ENCODE assay signal across 2 cellular contexts in the genomic region with DNA sequence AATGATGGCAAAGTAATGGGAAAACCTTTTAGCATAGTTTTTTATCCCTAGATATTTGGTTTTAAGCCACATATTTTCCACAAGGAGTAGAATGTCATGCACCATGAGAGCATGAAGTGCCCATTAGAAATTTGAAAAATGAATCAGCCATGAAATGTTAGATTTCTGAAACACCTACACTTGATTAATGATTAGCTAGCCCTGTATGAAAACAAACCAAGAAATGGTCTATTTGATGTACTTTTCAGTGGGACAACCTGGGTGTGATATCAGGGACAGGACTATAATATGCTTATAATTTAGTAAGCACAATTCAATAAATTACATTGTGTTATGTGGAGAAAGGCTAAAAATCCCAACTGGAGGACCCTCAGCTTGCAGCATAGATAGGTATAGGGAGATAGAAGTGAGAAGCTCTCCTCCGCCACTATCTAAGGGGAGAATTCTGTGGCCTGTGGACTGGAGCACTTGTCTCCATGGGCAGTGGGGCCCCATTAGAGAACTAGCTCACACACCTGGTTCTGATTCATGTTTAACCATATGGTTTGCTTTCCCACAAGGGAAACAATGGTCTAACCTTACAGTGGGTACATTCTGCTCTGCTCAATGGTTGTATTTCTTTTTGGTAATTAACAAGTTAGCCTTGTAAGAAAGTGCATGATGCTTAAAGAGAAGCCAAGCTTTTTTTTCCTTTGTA.
TF ChIP-seq lines count a peak whose summit lies in the region.

No MANE protein-coding gene starts in this region.

TF ChIP-seq in SK-N-SH, 30 proteins besides CTCF, POLR2A, EP300 and RAD21 (continued from another document):
- TF ChIP-seq, protein P1, sequence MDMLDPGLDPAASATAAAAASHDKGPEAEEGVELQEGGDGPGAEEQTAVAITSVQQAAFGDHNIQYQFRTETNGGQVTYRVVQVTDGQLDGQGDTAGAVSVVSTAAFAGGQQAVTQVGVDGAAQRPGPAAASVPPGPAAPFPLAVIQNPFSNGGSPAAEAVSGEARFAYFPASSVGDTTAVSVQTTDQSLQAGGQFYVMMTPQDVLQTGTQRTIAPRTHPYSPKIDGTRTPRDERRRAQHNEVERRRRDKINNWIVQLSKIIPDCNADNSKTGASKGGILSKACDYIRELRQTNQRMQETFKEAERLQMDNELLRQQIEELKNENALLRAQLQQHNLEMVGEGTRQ (IDR thresholded peaks at IDR 0.05; ENCODE audit: borderline replicate concordance, low read depth, low read length) = no peak
- TF ChIP-seq, protein P2, sequence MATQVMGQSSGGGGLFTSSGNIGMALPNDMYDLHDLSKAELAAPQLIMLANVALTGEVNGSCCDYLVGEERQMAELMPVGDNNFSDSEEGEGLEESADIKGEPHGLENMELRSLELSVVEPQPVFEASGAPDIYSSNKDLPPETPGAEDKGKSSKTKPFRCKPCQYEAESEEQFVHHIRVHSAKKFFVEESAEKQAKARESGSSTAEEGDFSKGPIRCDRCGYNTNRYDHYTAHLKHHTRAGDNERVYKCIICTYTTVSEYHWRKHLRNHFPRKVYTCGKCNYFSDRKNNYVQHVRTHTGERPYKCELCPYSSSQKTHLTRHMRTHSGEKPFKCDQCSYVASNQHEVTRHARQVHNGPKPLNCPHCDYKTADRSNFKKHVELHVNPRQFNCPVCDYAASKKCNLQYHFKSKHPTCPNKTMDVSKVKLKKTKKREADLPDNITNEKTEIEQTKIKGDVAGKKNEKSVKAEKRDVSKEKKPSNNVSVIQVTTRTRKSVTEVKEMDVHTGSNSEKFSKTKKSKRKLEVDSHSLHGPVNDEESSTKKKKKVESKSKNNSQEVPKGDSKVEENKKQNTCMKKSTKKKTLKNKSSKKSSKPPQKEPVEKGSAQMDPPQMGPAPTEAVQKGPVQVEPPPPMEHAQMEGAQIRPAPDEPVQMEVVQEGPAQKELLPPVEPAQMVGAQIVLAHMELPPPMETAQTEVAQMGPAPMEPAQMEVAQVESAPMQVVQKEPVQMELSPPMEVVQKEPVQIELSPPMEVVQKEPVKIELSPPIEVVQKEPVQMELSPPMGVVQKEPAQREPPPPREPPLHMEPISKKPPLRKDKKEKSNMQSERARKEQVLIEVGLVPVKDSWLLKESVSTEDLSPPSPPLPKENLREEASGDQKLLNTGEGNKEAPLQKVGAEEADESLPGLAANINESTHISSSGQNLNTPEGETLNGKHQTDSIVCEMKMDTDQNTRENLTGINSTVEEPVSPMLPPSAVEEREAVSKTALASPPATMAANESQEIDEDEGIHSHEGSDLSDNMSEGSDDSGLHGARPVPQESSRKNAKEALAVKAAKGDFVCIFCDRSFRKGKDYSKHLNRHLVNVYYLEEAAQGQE (IDR thresholded peaks at IDR 0.05; ENCODE audit: low read depth, low read length) = no peak
- TF ChIP-seq MEF2A (IDR thresholded peaks at IDR 0.05; ENCODE audit: borderline replicate concordance, low read depth) (no peak), FOSL2 (IDR thresholded peaks at IDR 0.05; ENCODE audit: borderline replicate concordance, low read depth) (no peak), JUND (IDR thresholded peaks at IDR 0.05) (no peak), CHD2 (IDR thresholded peaks at IDR 0.05; ENCODE audit: low read length, partially characterized antibody) (no peak), FOXJ3 (CRISPR knock-in tag; IDR thresholded peaks at IDR 0.05) (no peak), NRF1 (IDR thresholded peaks at IDR 0.05; ENCODE audit: low read depth, low read length) (no peak)
- TF ChIP-seq, protein P3, sequence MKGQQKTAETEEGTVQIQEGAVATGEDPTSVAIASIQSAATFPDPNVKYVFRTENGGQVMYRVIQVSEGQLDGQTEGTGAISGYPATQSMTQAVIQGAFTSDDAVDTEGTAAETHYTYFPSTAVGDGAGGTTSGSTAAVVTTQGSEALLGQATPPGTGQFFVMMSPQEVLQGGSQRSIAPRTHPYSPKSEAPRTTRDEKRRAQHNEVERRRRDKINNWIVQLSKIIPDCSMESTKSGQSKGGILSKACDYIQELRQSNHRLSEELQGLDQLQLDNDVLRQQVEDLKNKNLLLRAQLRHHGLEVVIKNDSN (IDR thresholded peaks at IDR 0.05; ENCODE audit: borderline replicate concordance, low read depth) = no peak
- TF ChIP-seq, protein P4, sequence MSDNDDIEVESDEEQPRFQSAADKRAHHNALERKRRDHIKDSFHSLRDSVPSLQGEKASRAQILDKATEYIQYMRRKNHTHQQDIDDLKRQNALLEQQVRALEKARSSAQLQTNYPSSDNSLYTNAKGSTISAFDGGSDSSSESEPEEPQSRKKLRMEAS (IDR thresholded peaks at IDR 0.05; ENCODE audit: low read depth) = no peak

TF ChIP-seq in K562, 482 proteins besides CTCF, POLR2A, EP300 and RAD21:
- TF ChIP-seq, protein P5, sequence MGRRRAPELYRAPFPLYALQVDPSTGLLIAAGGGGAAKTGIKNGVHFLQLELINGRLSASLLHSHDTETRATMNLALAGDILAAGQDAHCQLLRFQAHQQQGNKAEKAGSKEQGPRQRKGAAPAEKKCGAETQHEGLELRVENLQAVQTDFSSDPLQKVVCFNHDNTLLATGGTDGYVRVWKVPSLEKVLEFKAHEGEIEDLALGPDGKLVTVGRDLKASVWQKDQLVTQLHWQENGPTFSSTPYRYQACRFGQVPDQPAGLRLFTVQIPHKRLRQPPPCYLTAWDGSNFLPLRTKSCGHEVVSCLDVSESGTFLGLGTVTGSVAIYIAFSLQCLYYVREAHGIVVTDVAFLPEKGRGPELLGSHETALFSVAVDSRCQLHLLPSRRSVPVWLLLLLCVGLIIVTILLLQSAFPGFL (CRISPR knock-in tag; IDR thresholded peaks at IDR 0.05) = no peak
- no peak for TF ChIP-seq ELF4 (CRISPR knock-in tag; IDR thresholded peaks at IDR 0.05)
- no peak for TF ChIP-seq BCL6 (CRISPR knock-in tag; IDR thresholded peaks at IDR 0.05)
- TF ChIP-seq GATAD2B (IDR thresholded peaks at IDR 0.05; ENCODE audit: borderline replicate concordance) = no peak
- TF ChIP-seq NKRF (IDR thresholded peaks at IDR 0.05; ENCODE audit: borderline replicate concordance) = no peak
- no peak for TF ChIP-seq JUN (IDR thresholded peaks at IDR 0.05; ENCODE audit: borderline replicate concordance, low read depth, low read length)
- TF ChIP-seq JUN (CRISPR knock-in tag; IDR thresholded peaks at IDR 0.05; ENCODE audit: borderline replicate concordance) = no peak
- no peak for TF ChIP-seq ATF3 (IDR thresholded peaks at IDR 0.05)
- 0 out of 2 replicates have a peak, but pooled peaks have one; percentile 67 for TF ChIP-seq ATF3 (CRISPR knock-in tag; conservative IDR thresholded peaks at IDR 0.05)
- TF ChIP-seq MTF1 (CRISPR knock-in tag; IDR thresholded peaks at IDR 0.05; ENCODE audit: borderline replicate concordance) = no peak
- no peak for TF ChIP-seq SETDB1 (IDR thresholded peaks at IDR 0.05; ENCODE audit: low read length)
- TF ChIP-seq, protein P6, sequence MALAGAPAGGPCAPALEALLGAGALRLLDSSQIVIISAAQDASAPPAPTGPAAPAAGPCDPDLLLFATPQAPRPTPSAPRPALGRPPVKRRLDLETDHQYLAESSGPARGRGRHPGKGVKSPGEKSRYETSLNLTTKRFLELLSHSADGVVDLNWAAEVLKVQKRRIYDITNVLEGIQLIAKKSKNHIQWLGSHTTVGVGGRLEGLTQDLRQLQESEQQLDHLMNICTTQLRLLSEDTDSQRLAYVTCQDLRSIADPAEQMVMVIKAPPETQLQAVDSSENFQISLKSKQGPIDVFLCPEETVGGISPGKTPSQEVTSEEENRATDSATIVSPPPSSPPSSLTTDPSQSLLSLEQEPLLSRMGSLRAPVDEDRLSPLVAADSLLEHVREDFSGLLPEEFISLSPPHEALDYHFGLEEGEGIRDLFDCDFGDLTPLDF (CRISPR knock-in tag; IDR thresholded peaks at IDR 0.05) = 0 out of 2 replicates have a peak, but pooled peaks have one; percentile 63
- TF ChIP-seq CBX2 (IDR thresholded peaks at IDR 0.05; ENCODE audit: insufficient read depth, low read length, poor library complexity, severe bottlenecking) = no peak
